3 cellular contexts compared by ENCODE assay signal in the genomic region with DNA sequence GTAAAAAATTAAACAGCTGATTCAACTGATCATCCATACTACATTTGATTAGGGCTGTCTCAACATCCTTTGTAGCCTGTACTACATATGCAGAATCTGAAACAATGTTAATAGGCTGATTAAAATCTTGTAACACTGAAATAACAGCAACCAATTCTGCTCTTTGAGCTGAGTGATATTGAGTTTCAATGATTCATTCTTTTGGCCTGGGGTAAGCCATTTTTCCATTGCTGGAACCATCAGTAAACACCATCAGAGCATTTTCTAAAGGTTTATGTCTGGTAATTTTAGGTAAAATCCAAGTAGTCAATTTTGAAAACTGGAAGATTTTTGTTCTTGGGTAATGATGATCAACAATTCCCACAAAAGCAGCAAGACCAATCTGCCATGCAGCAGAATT.
TF ChIP-seq lines count a peak whose summit lies in the region.

No MANE protein-coding gene starts in this region.

TF ChIP-seq in A549, 52 proteins besides CTCF, POLR2A, EP300 and RAD21:
- TF ChIP-seq EHMT2 (IDR thresholded peaks at IDR 0.05; ENCODE audit: low read depth): peak; percentile 40; the same call in 1 of the 2 replicates
TF ChIP-seq in A549: peak in this region for 1; not testable (repeated sequence) for 51.

TF ChIP-seq in HEK293, 187 proteins besides CTCF, POLR2A, EP300 and RAD21:
- TF ChIP-seq ZNF140 (tag by site-specific recombination; IDR thresholded peaks at IDR 0.05): peak; percentile 34; the same call in 1 of the 2 replicates
- peak; percentile 64; the same call in 1 of the 2 replicates for TF ChIP-seq ZSCAN30 (tag by site-specific recombination; IDR thresholded peaks at IDR 0.05)

TF ChIP-seq in HepG2, 621 proteins besides CTCF, POLR2A, EP300 and RAD21:
- TF ChIP-seq ZNF317 (CRISPR knock-in tag; IDR thresholded peaks at IDR 0.05): 0 out of 2 replicates have a peak, but pooled peaks have one; percentile 23
- TF ChIP-seq ATF1 (CRISPR knock-in tag; IDR thresholded peaks at IDR 0.05): 0 out of 2 replicates have a peak, but pooled peaks have one; percentile 16
- 0 out of 2 replicates have a peak, but pooled peaks have one; percentile 2 for TF ChIP-seq SNAI1 (CRISPR knock-in tag; IDR thresholded peaks at IDR 0.05; ENCODE audit: borderline replicate concordance)
